Comparison of ENCODE assay signal across 24 cellular contexts in the genomic region with DNA sequence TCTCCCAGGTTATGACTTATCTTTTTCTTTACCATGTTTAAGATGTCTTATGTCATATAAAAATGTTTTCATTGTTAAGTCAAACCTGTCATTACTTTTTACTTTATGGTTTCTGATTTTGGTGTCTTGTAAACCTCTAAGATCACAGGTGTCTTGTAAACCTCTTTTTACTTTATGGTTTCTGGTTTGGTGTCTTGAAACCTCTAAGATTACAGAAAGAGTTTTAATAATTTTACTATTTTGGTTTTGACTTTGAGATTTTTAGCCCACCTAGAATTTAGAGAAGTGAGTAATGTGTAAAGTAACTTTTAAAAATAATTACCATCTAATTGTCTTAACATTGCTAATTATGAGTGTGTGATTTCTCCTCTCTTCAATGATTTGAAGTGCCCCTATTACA. TPM values are rescaled to one million over a fixed set of nuclear protein-coding genes. Genes with fewer than 3 reads are reported as not detected.
DNase-seq lines count a peak whose midpoint lies in the region; ATAC-seq, FAIRE-seq and TF ChIP-seq lines count a peak whose summit lies in the region.
"Had no signal": no experiment of that assay in that cellular context is flagged by ENCODE, and none has a peak within 500 bp of the region (broad histone marks: within the 10 kb centered on the region; RNA-seq: fewer than 3 reads in every experiment).

No MANE protein-coding gene starts in this region.

- H3K27me3 Mint-ChIP-seq in activated B cell treated with CpG ODN at 0.5 μM for 24 hours, result no peaks in the 10 kb centered on the region

- H4K20me1 ChIP-seq in DOHH2 (ENCODE audit: control insufficient read depth, insufficient read depth, low read depth, low read length) (peaks cover 6% of the 10 kb centered on the region; the same call in 1 of the 2 replicates), osteoblast (ENCODE audit: insufficient read depth, low read length) (no peaks in the 10 kb centered on the region)

- H3K4me1 Mint-ChIP-seq in activated B cell treated with CpG ODN at 0.5 μM for 24 hours, result peaks cover 63% of the 10 kb centered on the region

- H3K27ac ChIP-seq in DOHH2 (ENCODE audit: low read depth, low read length) (peak overlapping the region; percentile 31), osteoblast (ENCODE audit: low read depth, low read length) (no peak overlapping the region)
- H3K27ac ChIP-seq: BLaER1 treated with 17β-estradiol and CSF1 and Interleukin-3, amounts not matched to agents 10 nM and 100 nM; HL-60; RWPE1 had no signal

- CTCF ChIA-PET in activated B cell treated with CpG ODN at 0.5 μM for 24 hours (lab: Charles Lee), result no interaction called here

- H3K27ac Mint-ChIP-seq in activated B cell treated with CpG ODN at 0.5 μM for 24 hours, result no peak overlapping the region
- H3K27ac Mint-ChIP-seq: CD8-positive, alpha-beta T cell; HFFc6 had no signal

- ATAC-seq in activated B cell treated with CpG ODN at 0.5 μM for 24 hours (ENCODE audit: low read depth), result no peak
- no peak for ATAC-seq in GM18861 (IDR thresholded peaks at IDR 0.05; ENCODE audit: unreplicated experiment)
- ATAC-seq: CD8-positive, alpha-beta T cell; HepG2 had no signal

- peaks cover 2% of the 10 kb centered on the region; the same call in 1 of the 2 replicates for H3K27me3 ChIP-seq in DOHH2 (ENCODE audit: control insufficient read depth, low read length)
- H3K27me3 ChIP-seq in osteoblast (ENCODE audit: insufficient read depth, low read length), result peaks cover 3% of the 10 kb centered on the region
- H3K27me3 ChIP-seq: BLaER1 treated with 17β-estradiol and CSF1 and Interleukin-3, amounts not matched to agents 10 nM and 100 nM had no signal

- H3K4me1 ChIP-seq in DOHH2 (ENCODE audit: control insufficient read depth, low read length), result peaks cover 82% of the 10 kb centered on the region
- peaks cover 13% of the 10 kb centered on the region for H3K4me1 ChIP-seq in osteoblast (ENCODE audit: insufficient read depth, low read length)

- no peaks in the 10 kb centered on the region for H3K9me2 ChIP-seq in DOHH2 (replicated peaks; ENCODE audit: control insufficient read depth, low read length)
- H3K9me2 ChIP-seq: SK-N-SH had no signal

- no peak for DNase-seq in GM18507 (ENCODE audit: extremely low spot score, insufficient read length, low read depth)
- DNase-seq in activated B cell treated with CpG ODN at 0.5 μM for 24 hours, result no peak
- DNase-seq in osteoblast (ENCODE audit: insufficient read length, low spot score, missing footprints), result peak; percentile 45
- DNase-seq in SHP77 (lab: John Stamatoyannopoulos, UW), result no peak
- no peak for DNase-seq in A172 (ENCODE audit: low spot score)
- DNase-seq: ACHN; CD8-positive, alpha-beta T cell; DND-41; GDM1; H7; HFFc6; KG1; NCI-H1694 treated with DMSO at 0.1 percent for 48 hours; NCI-H446; NCI-H526 treated with DMSO at 0.1 percent for 48 hours; SIG-M5; SK-N-SH had no signal

- no peak for TF ChIP-seq CTCF in DOHH2 (IDR thresholded peaks at IDR 0.05; ENCODE audit: low read depth, low read length, poor library complexity, severe bottlenecking)
- no peak for TF ChIP-seq CTCF in activated B cell treated with CpG ODN at 0.5 μM for 24 hours (IDR thresholded peaks at IDR 0.05)
- TF ChIP-seq CTCF in osteoblast (IDR thresholded peaks at IDR 0.05; ENCODE audit: extremely low read depth, low read depth, low read length), result no peak

- H3K79me2 ChIP-seq in DOHH2 (ENCODE audit: control insufficient read depth, low read length), result peaks cover 76% of the 10 kb centered on the region
- H3K79me2 ChIP-seq in osteoblast (ENCODE audit: insufficient read depth, low read length), result no peaks in the 10 kb centered on the region

- peak; percentile 68 for FAIRE-seq in GM18507 (lab: Jason Lieb, UNC)
- FAIRE-seq: HepG2 had no signal

- no peaks in the 10 kb centered on the region for H3K9me3 ChIP-seq in DOHH2 (ENCODE audit: control insufficient read depth, insufficient read depth, low read length)
- H3K9me3 ChIP-seq in osteoblast (ENCODE audit: low read depth, low read length), result no peaks in the 10 kb centered on the region
- H3K9me3 ChIP-seq: SK-N-SH had no signal

- H3K4me2 ChIP-seq in DOHH2 (ENCODE audit: low read length), result peak overlapping the region; percentile 70
- no peak overlapping the region for H3K4me2 ChIP-seq in osteoblast (ENCODE audit: insufficient read depth, low read length)
- H3K4me2 ChIP-seq: SK-N-SH had no signal

- H3K36me3 Mint-ChIP-seq in activated B cell treated with CpG ODN at 0.5 μM for 24 hours (ENCODE audit: low read depth), result peaks cover 55% of the 10 kb centered on the region
- H3K36me3 Mint-ChIP-seq: CD8-positive, alpha-beta T cell had no signal

- H3K4me3 ChIP-seq in DOHH2 (ENCODE audit: low read length), result peak overlapping the region; percentile 87
- H3K4me3 ChIP-seq in osteoblast (ENCODE audit: insufficient read depth, low read length), result no peak overlapping the region
- H3K4me3 ChIP-seq: BLaER1 treated with 17β-estradiol and CSF1 and Interleukin-3, amounts not matched to agents 10 nM and 100 nM had no signal

- H3K36me3 ChIP-seq in DOHH2 (ENCODE audit: control insufficient read depth, low read length) (peaks cover 38% of the 10 kb centered on the region), osteoblast (ENCODE audit: insufficient read depth, low read length) (no peaks in the 10 kb centered on the region)

- peaks cover 25% of the 10 kb centered on the region for H3F3A ChIP-seq in DOHH2 (ENCODE audit: control insufficient read depth, insufficient read depth)

- H3K9me3 Mint-ChIP-seq in activated B cell treated with CpG ODN at 0.5 μM for 24 hours, result no peaks in the 10 kb centered on the region
- H3K9me3 Mint-ChIP-seq: CD8-positive, alpha-beta T cell; HFFc6 had no signal

- peak overlapping the region; percentile 78 for H3K4me3 Mint-ChIP-seq in activated B cell treated with CpG ODN at 0.5 μM for 24 hours
- H3K4me3 Mint-ChIP-seq: CD8-positive, alpha-beta T cell; HFFc6 had no signal

- POLR2A ChIA-PET in activated B cell treated with CpG ODN at 0.5 μM for 24 hours (lab: Charles Lee), result no interaction called here

- H2AFZ ChIP-seq in osteoblast (ENCODE audit: low read length), result no peak overlapping the region

- intact Hi-C loops in activated B cell treated with CpG ODN at 0.5 μM for 24 hours (cut with micrococcal nuclease), result no loop called here

RNA-seq across cellular contexts. Expression of a gene that starts 2.6 kb away (rescaled TPM):
- 141 and 152 TPM in 2 replicates for total RNA-seq in activated B cell treated with CpG ODN at 0.5 μM for 24 hours
- 1.1 and 1.2 TPM in 2 replicates for total RNA-seq in osteoblast
- 0.02 TPM in 1 of 2 replicates, not detected in the other for total RNA-seq in A172 (2014; rRNA removed; shearing (Covaris generic))
- total RNA-seq: H7, HepG2, HT-29 had no signal

RNA-seq across cellular contexts. Expression of a gene that starts 55.2 kb away (rescaled TPM):
- total RNA-seq in activated B cell treated with CpG ODN at 0.5 μM for 24 hours, result 120 and 121 TPM in 2 replicates
- under 0.01 and 0.36 TPM in 2 replicates for total RNA-seq in osteoblast
- not detected in 2 replicates for total RNA-seq in A172 (2014; rRNA removed; shearing (Covaris generic))
- total RNA-seq: H7, HepG2, HFFc6, HT-29 had no signal

Comparison
In these comparisons a context has a peak if more than half of its experiments do, and no peak if none do; other contexts are left out.
1. RNA of a gene that starts 2.6 kb away (total RNA-seq): 141 to 152 TPM in activated B cell treated with CpG ODN at 0.5 μM for 24 hours; 1.1 to 1.2 TPM in osteoblast and 0.02 TPM in A172; every median in the first group is over 10 times any median in the second.
2. RNA of a gene that starts 55.2 kb away (total RNA-seq): 120 to 121 TPM in activated B cell treated with CpG ODN at 0.5 μM for 24 hours; under 0.01 to 0.36 TPM in osteoblast and not detected in A172; every median in the first group is over 10 times any median in the second.